ENCODE assay signal across 11 cellular contexts in the genomic region with DNA sequence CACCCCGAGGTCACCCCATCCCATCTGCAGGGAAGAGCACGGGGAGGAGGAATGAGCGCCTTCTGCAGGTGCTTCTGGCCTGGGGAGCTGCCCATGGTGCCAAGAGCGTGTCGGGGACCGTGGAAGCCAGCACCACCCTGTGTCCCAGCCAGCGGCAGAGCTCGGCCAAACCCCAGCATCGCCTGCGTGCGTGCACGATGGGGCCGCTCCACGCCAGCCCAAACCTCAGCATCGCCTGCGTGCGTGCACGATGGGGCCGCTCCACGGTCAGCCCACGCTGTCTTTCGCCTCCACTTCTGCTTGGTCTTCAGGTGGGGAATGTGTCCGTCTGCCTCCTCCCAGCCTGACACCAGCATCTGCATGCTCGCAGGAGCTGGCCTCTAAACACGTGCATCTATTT. TPM values are rescaled to one million over a fixed set of nuclear protein-coding genes. Genes with fewer than 3 reads are reported as not detected.
"Had no signal": no experiment of that assay in that cellular context is flagged by ENCODE, and none has a peak within 500 bp of the region (broad histone marks: within the 10 kb centered on the region; RNA-seq: fewer than 3 reads in every experiment).

No MANE protein-coding gene starts in this region.

- H3K36me3 ChIP-seq: HAP-1 had no signal

- H3K27ac ChIP-seq: HL-60 had no signal

- ATAC-seq: GM23338, HCT116, K562 had no signal

- H3K9me3 Mint-ChIP-seq: GM23338, HFFc6 had no signal

- H2AFZ ChIP-seq: GM23338 had no signal

- H3K4me3 ChIP-seq: GM23338, HAP-1, K562 had no signal

- FAIRE-seq: H1, H54, K562 had no signal

- H3K27ac Mint-ChIP-seq: GM23338, HFFc6 had no signal

- DNase-seq: HFFc6, IMR-90, KG1 had no signal

- H3K4me3 Mint-ChIP-seq: GM23338, HFFc6 had no signal

- H3K4me2 ChIP-seq: GM23338 had no signal

- H3K4me1 ChIP-seq: HAP-1 had no signal

- H3K9me3 ChIP-seq: HAP-1 had no signal

RNA-seq across cellular contexts. Expression of gene PABPN1L, which starts 23.7 kb away (rescaled TPM):
- total RNA-seq: GM23338, H1, HFFc6, HT1080, IMR-90 had no signal
- polyA plus RNA-seq: GM23338, H1, IMR-90 had no signal
